9 cellular contexts compared by ENCODE assay signal in genomic region chr9:19049872-19050636, GRCh38. TPM values are rescaled to one million over a fixed set of nuclear protein-coding genes. Genes with fewer than 3 reads are reported as not detected.
A peak's percentile ranks its signal among the peaks of the same experiment; 100 is the strongest.
DNase-seq lines count a peak whose midpoint lies in the region; ATAC-seq and TF ChIP-seq lines count a peak whose summit lies in the region.
"Had no signal": no experiment of that assay in that cellular context is flagged by ENCODE, and none has a peak within 500 bp of the region (broad histone marks: within the 10 kb centered on the region; RNA-seq: fewer than 3 reads in every experiment).

No MANE protein-coding gene starts in this region.

- POLR2A ChIA-PET in OCI-LY7 (lab: Charles Lee), result interaction anchor here (0.5 to 3.6 kb wide), 3 partner anchors 12 to 323 kb away, joined by 3 to 11 read pairs (median 4); no protein-coding TSS in a partner anchor

- TF ChIP-seq RAD21 in liver (IDR thresholded peaks at IDR 0.05), result no peak

- H3K4me3 ChIP-seq in OCI-LY7 (ENCODE audit: low read depth, low read length, poor library complexity, severe bottlenecking) (peak overlapping the region; percentile 78), liver (ENCODE audit: low read depth in 1 of 3, low read length in 3 of 3) (peak overlapping the region; percentile 76 to 88 (median 78))

- H3K9me3 ChIP-seq in OCI-LY7 (ENCODE audit: low read length), result no peaks in the 10 kb centered on the region
- no peaks in the 10 kb centered on the region for H3K9me3 ChIP-seq in liver (ENCODE audit: control insufficient read depth in 4 of 4, low read length in 3 of 4)

- peak overlapping the region; percentile 85 for H3K4me2 ChIP-seq in OCI-LY7 (ENCODE audit: low read length)

- H2AFZ ChIP-seq in OCI-LY7 (ENCODE audit: low read length), result peak overlapping the region; percentile 97; the same call in 1 of the 2 replicates

- H3K4me1 Mint-ChIP-seq in activated CD4-positive, alpha-beta T cell treated with anti-CD3 and anti-CD28 coated beads, Interleukin-2, amount 10 ng/mL, durations not matched to agents 24 days and 14 days, result peaks cover 32% of the 10 kb centered on the region

- peaks cover 28% of the 10 kb centered on the region for H3K4me1 ChIP-seq in OCI-LY7 (ENCODE audit: insufficient read depth, low read length, poor library complexity, severe bottlenecking)
- peaks cover 0 to 31% (median 21%) of the 10 kb centered on the region in 4 donors for H3K4me1 ChIP-seq in liver (ENCODE audit: control insufficient read depth in 4 of 4, insufficient read depth in 4 of 4, low read length in 3 of 4)

- CTCF ChIA-PET in OCI-LY7 (lab: Charles Lee; ENCODE audit: unreplicated experiment), result interaction anchor here (1.5 kb wide), 1 partner anchor 79 kb away, joined by 5 read pairs; no protein-coding TSS in a partner anchor

- TF ChIP-seq CTCF in OCI-LY7 (conservative IDR thresholded peaks at IDR 0.05; ENCODE audit: low read length) (no peak), liver (IDR thresholded peaks at IDR 0.05; ENCODE audit: low read depth, low read length, missing input control) (no peak)

- no TSS peak for BruUV-seq in OCI-LY7 (replicated peaks; lab: Mats Ljungman, UMichigan)

- H3K27me3 Mint-ChIP-seq in activated CD4-positive, alpha-beta T cell treated with anti-CD3 and anti-CD28 coated beads, Interleukin-2, amount 10 ng/mL, durations not matched to agents 24 days and 14 days, result no peaks in the 10 kb centered on the region

- peaks cover 8% of the 10 kb centered on the region for H3K36me3 ChIP-seq in OCI-LY7 (ENCODE audit: insufficient read depth, low read length)
- no peaks in the 10 kb centered on the region for H3K36me3 ChIP-seq in liver (ENCODE audit: control insufficient read depth in 4 of 4, insufficient read depth in 3 of 4, low read depth in 1 of 4, low read length in 3 of 4)

- peak overlapping the region; percentile 99 for H3K27ac Mint-ChIP-seq in activated CD4-positive, alpha-beta T cell treated with anti-CD3 and anti-CD28 coated beads, Interleukin-2, amount 10 ng/mL, durations not matched to agents 24 days and 14 days

- intact Hi-C loops in activated CD4-positive, alpha-beta T cell treated with anti-CD3 and anti-CD28 coated beads, Interleukin-2, amount 10 ng/mL, durations not matched to agents 24 days and 14 days (cut with micrococcal nuclease), result loop anchor here (1.0 kb wide), 8 partner anchors 52 to 407 kb away; partner anchors contain the start of genes HAUS6, PLIN2 and RPS6
- intact Hi-C loops in OCI-LY7 (cut with micrococcal nuclease; ENCODE audit: unreplicated experiment), result loop anchor here (1.0 kb wide), 4 partner anchors 52 to 407 kb away; partner anchors contain the start of genes HAUS6 and RPS6

- WGBS in liver, result 6% methylated on average over 36 of the region's 36 CpGs

- no peaks in the 10 kb centered on the region for H3K9me3 Mint-ChIP-seq in activated CD4-positive, alpha-beta T cell treated with anti-CD3 and anti-CD28 coated beads, Interleukin-2, amount 10 ng/mL, durations not matched to agents 24 days and 14 days

- DNase-seq in activated CD4-positive, alpha-beta T cell treated with anti-CD3 and anti-CD28 coated beads, Interleukin-2, amount 10 ng/mL, durations not matched to agents 24 days and 14 days, result peak; percentile 73
- DNase-seq in activated CD4-positive, alpha-beta T cell treated with anti-CD3 and anti-CD28 coated beads, Interleukin-2, amount 50 U/mL, for 1 hour, result no peak
- DNase-seq in OCI-LY7 (ENCODE audit: low spot score), result peak; percentile 17
- DNase-seq in cerebellum (ENCODE audit: low spot score), result peak; percentile 53
- DNase-seq in stromal cell of bone marrow (ENCODE audit: low read depth), result peak; percentile 8
- DNase-seq in stimulated activated CD4-positive, alpha-beta T cell treated with anti-CD3 and anti-CD28 coated beads, Interleukin-4, amount 100 ng/mL, for 24 hours, result no peak

- H3K4me3 Mint-ChIP-seq in activated CD4-positive, alpha-beta T cell treated with anti-CD3 and anti-CD28 coated beads, Interleukin-2, amount 10 ng/mL, durations not matched to agents 24 days and 14 days, result peak overlapping the region; percentile 95

- 0 out of 2 replicates have a peak, but pooled peaks cover 10% of the 10 kb centered on the region for H4K20me1 ChIP-seq in OCI-LY7 (ENCODE audit: insufficient read depth, low read length)

- peaks cover 23% of the 10 kb centered on the region for H3K36me3 Mint-ChIP-seq in activated CD4-positive, alpha-beta T cell treated with anti-CD3 and anti-CD28 coated beads, Interleukin-2, amount 10 ng/mL, durations not matched to agents 24 days and 14 days (ENCODE audit: low read depth)

- H3K79me2 ChIP-seq in OCI-LY7 (ENCODE audit: insufficient read depth, low read depth, low read length), result peaks cover 24% of the 10 kb centered on the region

- H3K27me3 ChIP-seq in liver (ENCODE audit: control insufficient read depth in 4 of 4, insufficient read depth in 4 of 4, low read length in 3 of 4), result no peaks in the 10 kb centered on the region

- no peaks in the 10 kb centered on the region for H3K9me2 ChIP-seq in OCI-LY7 (ENCODE audit: insufficient read depth, low read length)

- H3K27ac ChIP-seq in OCI-LY7 (ENCODE audit: low read depth, low read length, poor library complexity, severe bottlenecking) (peak overlapping the region; percentile 87), liver (ENCODE audit: low read depth in 1 of 2, low read length in 2 of 2) (peak overlapping the region; percentile 86 to 95)

- ATAC-seq in GM21529 (IDR thresholded peaks at IDR 0.05; ENCODE audit: unreplicated experiment), result no peak

- peak overlapping the region; percentile 46 to 87 for H3K9ac ChIP-seq in liver (ENCODE audit: low read depth in 1 of 2, low read length in 2 of 2)

TF ChIP-seq in liver, 16 proteins besides CTCF, POLR2A, EP300 and RAD21:
- no peak for TF ChIP-seq NR2F2 (IDR thresholded peaks at IDR 0.05)
- peak; percentile 40 for TF ChIP-seq REST (IDR thresholded peaks at IDR 0.05)
- no peak for TF ChIP-seq RXRA (IDR thresholded peaks at IDR 0.05)
- TF ChIP-seq JUND (IDR thresholded peaks at IDR 0.05), result no peak

RNA-seq across cellular contexts. Expression of gene RRAGA, which starts 0.8 kb away (rescaled TPM):
- total RNA-seq in activated CD4-positive, alpha-beta T cell treated with anti-CD3 and anti-CD28 coated beads, Interleukin-2, amount 10 ng/mL, durations not matched to agents 24 days and 14 days, result 54.1 and 54.3 TPM in 2 replicates
- 16.4 and 25.9 TPM in 2 replicates for total RNA-seq in OCI-LY7 (2014; rRNA removed; shearing (Covaris generic))
- total RNA-seq in OCI-LY7 (2022) (40.8 and 43.0 TPM in 2 replicates), cerebellum (44.5 TPM), liver (10 to 100 TPM; 25.4 to 31.8 TPM)
- polyA plus RNA-seq in liver, result 10 to 100 TPM; 49.0 to 52.4 TPM

RNA-seq across cellular contexts. Expression of gene SAXO1, which starts 17.0 kb away (rescaled TPM):
- not detected in 2 replicates for total RNA-seq in activated CD4-positive, alpha-beta T cell treated with anti-CD3 and anti-CD28 coated beads, Interleukin-2, amount 10 ng/mL, durations not matched to agents 24 days and 14 days
- not detected in 2 replicates for total RNA-seq in OCI-LY7 (2014; rRNA removed; shearing (Covaris generic))
- 0.63 TPM in 1 of 2 replicates, not detected in the other for total RNA-seq in OCI-LY7 (2022)
- under 0.01 TPM for total RNA-seq in cerebellum
- total RNA-seq in liver, result under 1 TPM; under 0.01 to 0.05 TPM
- under 1 TPM in 1 of 2 donors, not detected in 1; 0.01 TPM for polyA plus RNA-seq in liver
- total RNA-seq: lung microvascular endothelial cell had no signal

RNA-seq across cellular contexts. Expression of gene HAUS6, which starts 52.6 kb away (rescaled TPM):
- 32.2 and 34.3 TPM in 2 replicates for total RNA-seq in activated CD4-positive, alpha-beta T cell treated with anti-CD3 and anti-CD28 coated beads, Interleukin-2, amount 10 ng/mL, durations not matched to agents 24 days and 14 days
- 25.7 and 32.8 TPM in 2 replicates for total RNA-seq in OCI-LY7 (2014; rRNA removed; shearing (Covaris generic))
- total RNA-seq in OCI-LY7 (2022), result 31.5 and 34.8 TPM in 2 replicates
- total RNA-seq in cerebellum, result 25.4 TPM
- total RNA-seq in liver, result 10 to 100 TPM in 1 of 2 donors, 1 to 10 TPM in 1; 7.0 to 10.1 TPM
- 1 to 10 TPM; 1.9 to 4.2 TPM for polyA plus RNA-seq in liver

Comparison
In these comparisons a context has a peak if more than half of its experiments do, and no peak if none do; other contexts are left out.
1. DNase-seq: peak in activated CD4-positive, alpha-beta T cell treated with anti-CD3 and anti-CD28 coated beads, Interleukin-2, amount 10 ng/mL, durations not matched to agents 24 days and 14 days (single experiment), OCI-LY7 (single experiment), cerebellum (single experiment) and stromal cell of bone marrow (single experiment); none in activated CD4-positive, alpha-beta T cell treated with anti-CD3 and anti-CD28 coated beads, Interleukin-2, amount 50 U/mL, for 1 hour (single experiment) and stimulated activated CD4-positive, alpha-beta T cell treated with anti-CD3 and anti-CD28 coated beads, Interleukin-4, amount 100 ng/mL, for 24 hours (single experiment).